Comparison of ENCODE assay signal across 16 cellular contexts in genomic region chr19:43203611-43204010, GRCh38. TPM values are rescaled to one million over a fixed set of nuclear protein-coding genes. Genes with fewer than 3 reads are reported as not detected.
"Had no signal": no experiment of that assay in that cellular context is flagged by ENCODE, and none has a peak within 500 bp of the region (broad histone marks: within the 10 kb centered on the region; RNA-seq: fewer than 3 reads in every experiment).

No MANE protein-coding gene starts in this region.

RNA-seq across cellular contexts. Expression of gene PSG4, which starts 1.8 kb away (rescaled TPM):
- total RNA-seq: activated B cell treated with CpG ODN at 0.5 μM for 24 hours; activated CD8-positive, alpha-beta T cell treated with anti-CD3 and anti-CD28 coated beads for 36 hours; activated T-cell treated with anti-CD3 and anti-CD28 coated beads, Interleukin-2, amount 50 U/mL, for 4 hours; cardiac septum; cerebellum; dorsolateral prefrontal cortex; endodermal cell; epithelial cell of proximal tubule; gastrocnemius medialis; heart left ventricle; T-cell; T-helper 2 cell treated with Interferon-gamma antibody and Interleukin-4, amounts not matched to agents 100 ng/mL and 5 ng/mL, for 36 hours had no signal
- polyA plus RNA-seq: heart left ventricle had no signal

RNA-seq across cellular contexts. Expression of gene PSG5, which starts 17.3 kb away (rescaled TPM):
- total RNA-seq: activated B cell treated with CpG ODN at 0.5 μM for 24 hours; activated CD8-positive, alpha-beta T cell treated with anti-CD3 and anti-CD28 coated beads for 36 hours; activated T-cell treated with anti-CD3 and anti-CD28 coated beads, Interleukin-2, amount 50 U/mL, for 4 hours; activated T-helper 17 cell treated with anti-CD3 and anti-CD28 coated beads, Interleukin-2, amount 50 U/mL, for 72 hours; bronchial epithelial cell; cardiac septum; endodermal cell; esophagus mucosa; gastrocnemius medialis; heart left ventricle; T-cell; T-helper 2 cell treated with Interferon-gamma antibody and Interleukin-4, amounts not matched to agents 100 ng/mL and 5 ng/mL, for 36 hours had no signal
- polyA plus RNA-seq: adipose tissue, heart left ventricle had no signal
